16 cellular contexts compared by ENCODE assay signal in genomic region chr5:172879434-172879828, GRCh38. TPM values are rescaled to one million over a fixed set of nuclear protein-coding genes. Genes with fewer than 3 reads are reported as not detected.
DNase-seq lines count a peak whose midpoint lies in the region; ATAC-seq and TF ChIP-seq lines count a peak whose summit lies in the region.
"Had no signal": no experiment of that assay in that cellular context is flagged by ENCODE, and none has a peak within 500 bp of the region (broad histone marks: within the 10 kb centered on the region; RNA-seq: fewer than 3 reads in every experiment).

No MANE protein-coding gene starts in this region.

- H3K27me3 ChIP-seq in ACC112 (ENCODE audit: insufficient read depth, low read length) (no peaks in the 10 kb centered on the region), brain microvascular endothelial cell (replicated peaks) (no peaks in the 10 kb centered on the region), right cardiac atrium (ENCODE audit: control insufficient read depth, insufficient read depth) (no peaks in the 10 kb centered on the region), skeletal muscle satellite cell (ENCODE audit: control insufficient read depth, insufficient read depth, low read length) (no peaks in the 10 kb centered on the region)

- H3K9me3 ChIP-seq in right cardiac atrium (ENCODE audit: control insufficient read depth, low read length) (no peaks in the 10 kb centered on the region), skeletal muscle satellite cell (replicated peaks; ENCODE audit: low read length) (no peaks in the 10 kb centered on the region)

- in situ Hi-C loops in brain microvascular endothelial cell (cut with HindIII; ENCODE audit: low pct_ligation_motif_present, low sequenced_read_pairs) = no loop called here

- H3K4me1 ChIP-seq in ACC112 (ENCODE audit: control insufficient read depth, insufficient read depth, low read length, unreplicated experiment) = peaks cover 65% of the 10 kb centered on the region
- H3K4me1 ChIP-seq in right cardiac atrium (ENCODE audit: control insufficient read depth, insufficient read depth, low read length) = peaks cover 17% of the 10 kb centered on the region
- peaks cover 43% of the 10 kb centered on the region for H3K4me1 ChIP-seq in skeletal muscle satellite cell (ENCODE audit: control insufficient read depth, insufficient read depth, low read length)

- ATAC-seq in right cardiac atrium = peak; percentile 10 to 58
- no peak for ATAC-seq in left lobe of liver
- no peak for ATAC-seq in HG02870 (IDR thresholded peaks at IDR 0.05; ENCODE audit: unreplicated experiment)

- H3K4me3 ChIP-seq in ACC112 (ENCODE audit: low read depth, low read length) (no peak overlapping the region), brain microvascular endothelial cell (ENCODE audit: low read depth, low read length) (no peak overlapping the region), right cardiac atrium (ENCODE audit: low read length) (no peak overlapping the region), skeletal muscle satellite cell (ENCODE audit: low read length) (peak overlapping the region; percentile 14)
- H3K4me3 ChIP-seq: SK-N-MC had no signal

- no peak for TF ChIP-seq CTCF in brain microvascular endothelial cell (IDR thresholded peaks at IDR 0.05; ENCODE audit: low read depth, low read length, missing control alignments)

- H3K36me3 ChIP-seq in ACC112 (ENCODE audit: insufficient read depth, low read length) = peaks cover 10% of the 10 kb centered on the region; the same call in 1 of the 2 replicates
- peaks cover 5% of the 10 kb centered on the region for H3K36me3 ChIP-seq in brain microvascular endothelial cell (replicated peaks)
- peaks cover 28% of the 10 kb centered on the region for H3K36me3 ChIP-seq in skeletal muscle satellite cell (ENCODE audit: insufficient read depth, low read length)

- 57% methylated on average over 8 of the region's 8 CpGs for WGBS in right cardiac atrium

- peak overlapping the region; percentile 73 for H3K4me2 ChIP-seq in skeletal muscle satellite cell (ENCODE audit: low read length)

- intact Hi-C loops in right cardiac atrium (cut with DNase I) = no loop called here

- H2AFZ ChIP-seq in ACC112 (ENCODE audit: low read length, unreplicated experiment) = no peak overlapping the region

- peaks cover 92% of the 10 kb centered on the region for H3K79me2 ChIP-seq in ACC112 (ENCODE audit: control insufficient read depth, insufficient read depth, low read length, unreplicated experiment)

- peak overlapping the region; percentile 51 for H3K9ac ChIP-seq in skeletal muscle satellite cell (ENCODE audit: low read depth, low read length)

- DNase-seq in brain microvascular endothelial cell = no peak
- DNase-seq in right cardiac atrium = peak in 1 of 3 donors; percentile 27
- no peak for DNase-seq in NCI-H526 (lab: John Stamatoyannopoulos, UW)
- no peak for DNase-seq in left lobe of liver (ENCODE audit: low spot score)
- DNase-seq in stimulated activated CD4-positive, alpha-beta T cell treated with anti-CD3 and anti-CD28 coated beads, Interleukin-15, amount 100 ng/mL, for 24 hours = no peak
- DNase-seq: activated CD8-positive, alpha-beta memory T cell treated with anti-CD3 and anti-CD28 coated beads for 24 hours; activated effector memory CD4-positive, alpha-beta T cell treated with Interleukin-2 at 50 U/mL for 16 hours; Calu3; GDM1; NCI-H1105; posterior cingulate gyrus; stimulated activated CD4-positive, alpha-beta T cell treated with anti-CD3 and anti-CD28 coated beads, Interleukin-4, amount 100 ng/mL, for 1 hour had no signal

- H3K27ac ChIP-seq in ACC112 (ENCODE audit: low read depth, low read length) (peak overlapping the region; percentile 81), brain microvascular endothelial cell (peak overlapping the region; percentile 87), right cardiac atrium (ENCODE audit: low read length) (peak overlapping the region; percentile 75)
- H3K27ac ChIP-seq: SK-N-MC had no signal

RNA-seq across cellular contexts. Expression of gene ERGIC1, which starts 45.4 kb away (rescaled TPM):
- 10 to 100 TPM; 75.7 to 96.8 (median 86.9) TPM for total RNA-seq in right cardiac atrium
- 73.1 TPM for polyA plus RNA-seq in right cardiac atrium
- 162 and 224 TPM in 2 replicates for total RNA-seq in skeletal muscle satellite cell (2012; rRNA removed)
- 158 TPM for total RNA-seq in left lobe of liver

Comparison
In these comparisons a context has a peak if more than half of its experiments do, and no peak if none do; other contexts are left out.
1. ATAC-seq: peak in right cardiac atrium (2 of 2); none in left lobe of liver (single experiment) and HG02870 (single experiment).
2. Peak in every context shown above with its lines, with median percentiles within 50 percentile points of each other: H3K27ac ChIP-seq.